8 cellular contexts compared by ENCODE assay signal in the genomic region with DNA sequence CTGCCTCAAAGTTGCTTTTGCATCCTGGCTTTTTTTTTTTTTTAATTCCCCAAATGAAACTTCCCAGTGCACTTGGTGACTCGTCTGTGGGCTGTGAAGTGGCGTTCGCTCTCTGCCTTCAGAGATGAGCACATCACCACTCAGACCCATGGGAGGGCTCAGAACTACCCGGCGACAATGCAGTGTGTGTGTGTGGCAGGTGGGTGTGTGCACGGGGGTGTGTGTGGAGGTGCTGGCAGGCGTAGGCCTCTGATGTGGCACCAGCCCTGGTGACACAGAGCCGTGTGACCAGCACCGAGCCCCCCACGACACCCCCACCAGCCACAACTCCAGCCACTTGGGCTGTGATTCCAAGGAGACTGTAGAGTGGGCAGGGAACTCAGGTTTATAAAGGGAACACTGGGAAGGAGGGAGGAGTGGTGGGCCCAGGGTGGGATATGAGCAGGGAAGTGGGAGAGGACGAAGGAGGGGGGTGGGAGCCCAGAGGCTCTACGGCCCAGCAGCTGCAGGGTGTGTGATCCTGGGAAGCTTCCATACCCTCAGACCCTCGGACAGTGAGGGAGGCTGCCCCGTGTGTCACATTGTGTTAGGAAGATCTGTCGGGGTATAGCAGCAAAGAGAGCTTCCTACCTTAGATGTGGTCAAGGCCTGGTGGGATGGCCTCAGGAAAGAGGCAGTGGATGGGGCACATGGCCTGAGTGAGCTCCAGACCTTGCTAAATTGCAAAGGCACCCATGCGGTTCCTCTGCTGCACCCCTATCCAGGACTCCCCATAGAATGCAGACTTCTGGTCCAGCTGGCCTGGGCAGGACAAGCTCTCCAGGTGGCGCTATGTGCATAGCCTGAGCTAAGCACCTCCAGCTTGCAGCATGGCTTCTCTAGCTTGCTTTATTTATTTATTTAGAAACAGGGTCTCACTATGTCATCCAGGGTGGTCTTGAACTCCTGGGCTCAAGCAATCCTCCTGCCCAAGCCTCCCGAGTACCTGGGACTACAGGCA. TPM values are rescaled to one million over a fixed set of nuclear protein-coding genes. Genes with fewer than 3 reads are reported as not detected.
DNase-seq lines count a peak whose midpoint lies in the region; ATAC-seq and TF ChIP-seq lines count a peak whose summit lies in the region.

No MANE protein-coding gene starts in this region.

- H3K27ac ChIP-seq in left ventricle myocardium inferior (replicated peaks): no peak overlapping the region
- H3K27ac ChIP-seq in thyroid gland: no peak overlapping the region

- DNase-seq in AML-193 (lab: John Stamatoyannopoulos, UW): peak; percentile 7 to 24
- no peak for DNase-seq in left ventricle myocardium inferior
- DNase-seq in thyroid gland: peak; percentile 60 to 61
- DNase-seq in HuH-7 (ENCODE audit: low spot score): no peak
- DNase-seq in omental fat pad (ENCODE audit: low spot score): no peak

- H3K36me3 ChIP-seq in left ventricle myocardium inferior: no peaks in the 10 kb centered on the region
- no peaks in the 10 kb centered on the region for H3K36me3 ChIP-seq in thyroid gland

- intact Hi-C loops in left ventricle myocardium inferior (cut with micrococcal nuclease): no loop called here
- intact Hi-C loops in thyroid gland (cut with DNase I): loop anchor here (5.0 kb wide), 1 partner anchor 63 kb away; no protein-coding TSS in a partner anchor

- TF ChIP-seq CTCF in WI38 (IDR thresholded peaks at IDR 0.05; ENCODE audit: low read depth, low read length) (peak; percentile 58), left ventricle myocardium inferior (IDR thresholded peaks at IDR 0.05; ENCODE audit: borderline replicate concordance) (peak; percentile 77), thyroid gland (IDR thresholded peaks at IDR 0.05) (peak; percentile 19 to 59 (median 48)), omental fat pad (IDR thresholded peaks at IDR 0.05) (no peak)

- H3K27me3 ChIP-seq in left ventricle myocardium inferior (ENCODE audit: low read depth) (peaks cover 20% of the 10 kb centered on the region), thyroid gland (no peaks in the 10 kb centered on the region)

- no peaks in the 10 kb centered on the region for H3K9me3 ChIP-seq in left ventricle myocardium inferior (replicated peaks)
- no peaks in the 10 kb centered on the region for H3K9me3 ChIP-seq in thyroid gland

- WGBS in thyroid gland, 2 donors: 67 to 74% methylated on average over 17 to 18 of the region's 18 CpGs

- ATAC-seq in GM18511 (IDR thresholded peaks at IDR 0.05; ENCODE audit: unreplicated experiment) (peak; percentile 53), HG03354 (IDR thresholded peaks at IDR 0.05; ENCODE audit: poor library complexity, severe bottlenecking, unreplicated experiment) (no peak), omental fat pad (ENCODE audit: low FRiP score) (no peak)

- H3K4me1 ChIP-seq in left ventricle myocardium inferior (peaks cover under 1% of the 10 kb centered on the region), thyroid gland (peaks cover 0 to under 1% of the 10 kb centered on the region in 2 donors)

- no peak for TF ChIP-seq POLR2A in thyroid gland (IDR thresholded peaks at IDR 0.05)

- H3K4me3 ChIP-seq in WI38 (ENCODE audit: low read depth, low read length): no peak overlapping the region
- no peak overlapping the region for H3K4me3 ChIP-seq in left ventricle myocardium inferior
- no peak overlapping the region for H3K4me3 ChIP-seq in thyroid gland (replicated peaks in 1 of 3)

RNA-seq across cellular contexts. Expression of gene WFS1, which starts 5.8 kb away (rescaled TPM):
- total RNA-seq in left ventricle myocardium inferior (104 TPM), thyroid gland (100 to 1,000 TPM; 124 to 174 (median 132) TPM), omental fat pad (10 to 100 TPM; 35.9 to 91.3 (median 38.2) TPM)

Comparison
In these comparisons a context has a peak if more than half of its experiments do, and no peak if none do; other contexts are left out.
1. DNase-seq: peak in AML-193 (2 of 2) and thyroid gland (2 of 2); none in left ventricle myocardium inferior (single experiment), HuH-7 (single experiment) and omental fat pad (single experiment).
2. CTCF ChIP-seq: peak in WI38 (single experiment), left ventricle myocardium inferior (single experiment) and thyroid gland (6 of 6); none in omental fat pad (0 of 3).